ENCODE assay signal across 9 cellular contexts in genomic region chr15:67048281-67049279, GRCh38. TPM values are rescaled to one million over a fixed set of nuclear protein-coding genes. Genes with fewer than 3 reads are reported as not detected.
DNase-seq lines count a peak whose midpoint lies in the region; ATAC-seq and TF ChIP-seq lines count a peak whose summit lies in the region.
"Had no signal": no experiment of that assay in that cellular context is flagged by ENCODE, and none has a peak within 500 bp of the region (broad histone marks: within the 10 kb centered on the region; RNA-seq: fewer than 3 reads in every experiment).

No MANE protein-coding gene starts in this region.

- peak overlapping the region; percentile 95 for H3K27ac ChIP-seq in brain microvascular endothelial cell
- peak overlapping the region; percentile 79 to 81 for H3K27ac ChIP-seq in left lung
- peak overlapping the region; percentile 80 to 85 (median 84) for H3K27ac ChIP-seq in upper lobe of left lung
- H3K27ac ChIP-seq in endodermal cell (ENCODE audit: low read depth, low read length), result no peak overlapping the region
- H3K27ac ChIP-seq: cardiac muscle cell had no signal

- no peak overlapping the region for H3K4me3 ChIP-seq in brain microvascular endothelial cell (ENCODE audit: low read depth, low read length)
- no peak overlapping the region for H3K4me3 ChIP-seq in left lung
- H3K4me3 ChIP-seq in upper lobe of left lung, result no peak overlapping the region
- H3K4me3 ChIP-seq in endodermal cell (ENCODE audit: low read length), result no peak overlapping the region
- H3K4me3 ChIP-seq: cardiac muscle cell had no signal

- H3K4me1 Mint-ChIP-seq in endodermal cell, result peaks cover 21% of the 10 kb centered on the region

- peaks cover 30 to 40% of the 10 kb centered on the region in 2 donors for H3K4me1 ChIP-seq in left lung
- peaks cover 31 to 50% (median 34%) of the 10 kb centered on the region in 4 donors for H3K4me1 ChIP-seq in upper lobe of left lung
- H3K4me1 ChIP-seq in endodermal cell (ENCODE audit: control insufficient read depth, insufficient read depth, low read length), result peaks cover 7% of the 10 kb centered on the region

- no peak for TF ChIP-seq CTCF in brain microvascular endothelial cell (IDR thresholded peaks at IDR 0.05; ENCODE audit: low read depth, low read length, missing control alignments)
- TF ChIP-seq CTCF in left lung (IDR thresholded peaks at IDR 0.05), result no peak
- TF ChIP-seq CTCF in upper lobe of left lung (IDR thresholded peaks at IDR 0.05), result no peak
- no peak for TF ChIP-seq CTCF in endodermal cell (conservative IDR thresholded peaks at IDR 0.05)

- no peak overlapping the region for H3K9ac ChIP-seq in endodermal cell (ENCODE audit: extremely low read depth, low read length, poor library complexity, severe bottlenecking)

- TF ChIP-seq EP300 in upper lobe of left lung (IDR thresholded peaks at IDR 0.05), result peak in 2 of 4 donors; percentile 8 to 55

- no peak overlapping the region for H3K4me3 Mint-ChIP-seq in endodermal cell

- no peak overlapping the region for H3K27ac Mint-ChIP-seq in endodermal cell

- no peaks in the 10 kb centered on the region for H3K9me3 Mint-ChIP-seq in endodermal cell

- no peaks in the 10 kb centered on the region for H3K36me3 ChIP-seq in brain microvascular endothelial cell (replicated peaks)
- H3K36me3 ChIP-seq in left lung, result no peaks in the 10 kb centered on the region
- no peaks in the 10 kb centered on the region for H3K36me3 ChIP-seq in upper lobe of left lung
- no peaks in the 10 kb centered on the region for H3K36me3 ChIP-seq in endodermal cell (ENCODE audit: control insufficient read depth, insufficient read depth, low read length)
- H3K36me3 ChIP-seq: cardiac muscle cell had no signal

- H3K36me3 Mint-ChIP-seq in endodermal cell (ENCODE audit: low read depth), result no peaks in the 10 kb centered on the region

- no peaks in the 10 kb centered on the region for H3K27me3 ChIP-seq in brain microvascular endothelial cell (replicated peaks)
- no peaks in the 10 kb centered on the region for H3K27me3 ChIP-seq in left lung
- H3K27me3 ChIP-seq in upper lobe of left lung, result no peaks in the 10 kb centered on the region
- H3K27me3 ChIP-seq in endodermal cell (ENCODE audit: control insufficient read depth, insufficient read depth, low read length, poor library complexity, severe bottlenecking), result peaks cover 9% of the 10 kb centered on the region
- H3K27me3 ChIP-seq: cardiac muscle cell had no signal

- TF ChIP-seq POLR2A in upper lobe of left lung (IDR thresholded peaks at IDR 0.05), result peak in 1 of 4 donors; percentile 30

- in situ Hi-C loops in brain microvascular endothelial cell (cut with HindIII; ENCODE audit: low pct_ligation_motif_present, low sequenced_read_pairs), result no loop called here

- ATAC-seq in left lung (peak; percentile 87), upper lobe of left lung (ENCODE audit: low FRiP score in 2 of 2) (peak; percentile 77 to 89), GM18858 (IDR thresholded peaks at IDR 0.05; ENCODE audit: unreplicated experiment) (no peak)

- H3K9me3 ChIP-seq in left lung (no peaks in the 10 kb centered on the region), upper lobe of left lung (no peaks in the 10 kb centered on the region), endodermal cell (ENCODE audit: control insufficient read depth, low read length) (no peaks in the 10 kb centered on the region)

- peaks cover 28% of the 10 kb centered on the region for H3K27me3 Mint-ChIP-seq in endodermal cell (ENCODE audit: insufficient read depth)

- intact Hi-C loops in left lung (cut with DNase I), result no loop called here

- DNase-seq in LHCN-M2 (ENCODE audit: low read depth) (peak; percentile 91), brain microvascular endothelial cell (peak; percentile 89), left lung (peak in 1 of 2 donors; percentile 52), upper lobe of left lung (peak in 1 of 2 donors; percentile 83), GM19240 (ENCODE audit: insufficient read length, low spot score) (no peak), endodermal cell (no peak)
- DNase-seq in activated CD4-positive, alpha-beta T cell treated with anti-CD3 and anti-CD28 coated beads for 48 hours, result no peak

- 35 to 53% methylated on average over 9 of the region's 9 CpGs for WGBS in upper lobe of left lung, 2 donors
- WGBS in endodermal cell (ENCODE audit: insufficient coverage in 1 of 2, insufficient read length in 1 of 2), 2 experiments, result 91 to 94% methylated on average over 5 to 9 of the region's 9 CpGs

RNA-seq across cellular contexts. Expression of gene SMAD3, which starts 16.8 kb away (rescaled TPM):
- total RNA-seq in LHCN-M2 (2014; rRNA removed) (18.2 and 35.4 TPM in 2 replicates), left lung (10 to 100 TPM; 30.9 to 33.1 TPM), upper lobe of left lung (10 to 100 TPM; 31.7 to 44.5 (median 36.3) TPM), endodermal cell (1 to 10 TPM; 7.8 to 9.6 TPM)
- polyA plus RNA-seq in LHCN-M2 (2012), result 43.2 TPM
- polyA plus RNA-seq in endodermal cell (2013, experiment 1 of 2), result 36.7 TPM
- 35.6 TPM for polyA plus RNA-seq in endodermal cell (2013, experiment 2 of 2)

Comparison
In these comparisons a context has a peak if more than half of its experiments do, and no peak if none do; other contexts are left out.
1. DNase-seq: peak in LHCN-M2 (single experiment) and brain microvascular endothelial cell (single experiment); none in GM19240 (single experiment), activated CD4-positive, alpha-beta T cell treated with anti-CD3 and anti-CD28 coated beads for 48 hours (single experiment) and endodermal cell (single experiment).